ENCODE assay signal across 8 cellular contexts in genomic region chr11:94183886-94184264, GRCh38. TPM values are rescaled to one million over a fixed set of nuclear protein-coding genes. Genes with fewer than 3 reads are reported as not detected.
DNase-seq lines count a peak whose midpoint lies in the region; ATAC-seq, FAIRE-seq and TF ChIP-seq lines count a peak whose summit lies in the region.

No MANE protein-coding gene starts in this region.

- peak overlapping the region in 1 of 2 donors; percentile 26 for H3K27ac ChIP-seq in coronary artery
- H3K27ac ChIP-seq in thyroid gland = peak overlapping the region; percentile 60 to 94 (median 84)

- FAIRE-seq in D721Med (lab: Jason Lieb, UNC) = no peak

- H3K4me3 Mint-ChIP-seq in activated T-helper 2 cell treated with anti-CD3 and anti-CD28 coated beads, Interferon-gamma antibody, Interleukin-2, Interleukin-4, amounts not matched to agents 10 μg/mL and 5 μg/mL and 100 μg/mL, durations not matched to agents 14 hours and 24 hours and 36 hours (ENCODE audit: low read depth) = no peak overlapping the region

- H3K27ac Mint-ChIP-seq in activated T-helper 2 cell treated with anti-CD3 and anti-CD28 coated beads, Interferon-gamma antibody, Interleukin-2, Interleukin-4, amounts not matched to agents 10 μg/mL and 5 μg/mL and 100 μg/mL, durations not matched to agents 14 hours and 24 hours and 36 hours = no peak overlapping the region

- intact Hi-C loops in thyroid gland (cut with DNase I) = no loop called here
- intact Hi-C loops in activated T-helper 2 cell treated with anti-CD3 and anti-CD28 coated beads, Interferon-gamma antibody, Interleukin-2, Interleukin-4, amounts not matched to agents 10 μg/mL and 5 μg/mL and 100 μg/mL, durations not matched to agents 14 hours and 24 hours and 36 hours (cut with micrococcal nuclease) = no loop called here

- no peaks in the 10 kb centered on the region for H3K9me3 Mint-ChIP-seq in activated T-helper 2 cell treated with anti-CD3 and anti-CD28 coated beads, Interferon-gamma antibody, Interleukin-2, Interleukin-4, amounts not matched to agents 10 μg/mL and 5 μg/mL and 100 μg/mL, durations not matched to agents 14 hours and 24 hours and 36 hours

- no peaks in the 10 kb centered on the region for H3K4me1 Mint-ChIP-seq in activated T-helper 2 cell treated with anti-CD3 and anti-CD28 coated beads, Interferon-gamma antibody, Interleukin-2, Interleukin-4, amounts not matched to agents 10 μg/mL and 5 μg/mL and 100 μg/mL, durations not matched to agents 14 hours and 24 hours and 36 hours (ENCODE audit: low read depth)

- H3K27me3 ChIP-seq in thyroid gland = no peaks in the 10 kb centered on the region

- ATAC-seq in GM19035 (IDR thresholded peaks at IDR 0.05; ENCODE audit: unreplicated experiment) = peak; percentile 77
- peak; percentile 59 for ATAC-seq in HG03139 (IDR thresholded peaks at IDR 0.05; ENCODE audit: unreplicated experiment)

- peak in 1 of 2 donors; percentile 52 for TF ChIP-seq POLR2A in thyroid gland (IDR thresholded peaks at IDR 0.05)

- 17 to 20% methylated on average over 7 of the region's 7 CpGs for WGBS in thyroid gland, 2 donors

- H3K36me3 Mint-ChIP-seq in activated T-helper 2 cell treated with anti-CD3 and anti-CD28 coated beads, Interferon-gamma antibody, Interleukin-2, Interleukin-4, amounts not matched to agents 10 μg/mL and 5 μg/mL and 100 μg/mL, durations not matched to agents 14 hours and 24 hours and 36 hours (ENCODE audit: low read depth) = peaks cover 7% of the 10 kb centered on the region

- DNase-seq in D721Med (ENCODE audit: insufficient read length, low spot score) = no peak
- DNase-seq in SHP77 (lab: John Stamatoyannopoulos, UW) = peak; percentile 12 to 23
- no peak for DNase-seq in coronary artery (ENCODE audit: low spot score)
- peak; percentile 61 to 77 for DNase-seq in lung microvascular endothelial cell (ENCODE audit: low read depth in 2 of 2)
- DNase-seq in thyroid gland = peak; percentile 88 to 90
- no peak for DNase-seq in activated T-helper 2 cell treated with anti-CD3 and anti-CD28 coated beads, Interferon-gamma antibody, Interleukin-2, Interleukin-4, amounts not matched to agents 10 μg/mL and 5 μg/mL and 100 μg/mL, durations not matched to agents 14 hours and 24 hours and 36 hours (ENCODE audit: low spot score)

- H3K9me3 ChIP-seq in thyroid gland = no peaks in the 10 kb centered on the region

- H3K4me3 ChIP-seq in coronary artery (peak overlapping the region; percentile 53), thyroid gland (replicated peaks in 1 of 3) (no peak overlapping the region)

- TF ChIP-seq CTCF in D721Med (IDR thresholded peaks at IDR 0.05; ENCODE audit: insufficient read depth, missing control alignments) = peak; percentile 65
- TF ChIP-seq CTCF in coronary artery (IDR thresholded peaks at IDR 0.05) = peak; percentile 68
- peak; percentile 63 to 98 (median 90) for TF ChIP-seq CTCF in thyroid gland (IDR thresholded peaks at IDR 0.05)

- H3K27me3 Mint-ChIP-seq in activated T-helper 2 cell treated with anti-CD3 and anti-CD28 coated beads, Interferon-gamma antibody, Interleukin-2, Interleukin-4, amounts not matched to agents 10 μg/mL and 5 μg/mL and 100 μg/mL, durations not matched to agents 14 hours and 24 hours and 36 hours (ENCODE audit: low read depth) = no peaks in the 10 kb centered on the region

- peaks cover 21 to 35% of the 10 kb centered on the region in 2 donors for H3K4me1 ChIP-seq in thyroid gland

- peaks cover 0 to 14% of the 10 kb centered on the region in 2 donors for H3K36me3 ChIP-seq in thyroid gland

RNA-seq across cellular contexts. Expression of gene PANX1, which starts 55.2 kb away (rescaled TPM):
- total RNA-seq in lung microvascular endothelial cell = 14.8 and 23.0 TPM in 2 replicates
- 10 to 100 TPM; 18.4 to 21.7 (median 19.1) TPM for total RNA-seq in thyroid gland
- 18.1 and 20.0 TPM in 2 replicates for total RNA-seq in activated T-helper 2 cell treated with anti-CD3 and anti-CD28 coated beads, Interferon-gamma antibody, Interleukin-2, Interleukin-4, amounts not matched to agents 10 μg/mL and 5 μg/mL and 100 μg/mL, durations not matched to agents 14 hours and 24 hours and 36 hours

Comparison
In these comparisons a context has a peak if more than half of its experiments do, and no peak if none do; other contexts are left out.
1. DNase-seq: peak in SHP77 (2 of 2), lung microvascular endothelial cell (2 of 2) and thyroid gland (2 of 2); none in D721Med (single experiment), coronary artery (single experiment) and activated T-helper 2 cell treated with anti-CD3 and anti-CD28 coated beads, Interferon-gamma antibody, Interleukin-2, Interleukin-4, amounts not matched to agents 10 μg/mL and 5 μg/mL and 100 μg/mL, durations not matched to agents 14 hours and 24 hours and 36 hours (single experiment).
2. Peak in every context shown above with its lines, with median percentiles within 50 percentile points of each other: CTCF ChIP-seq.